Comparison of ENCODE assay signal across 1 cellular context in the genomic region with DNA sequence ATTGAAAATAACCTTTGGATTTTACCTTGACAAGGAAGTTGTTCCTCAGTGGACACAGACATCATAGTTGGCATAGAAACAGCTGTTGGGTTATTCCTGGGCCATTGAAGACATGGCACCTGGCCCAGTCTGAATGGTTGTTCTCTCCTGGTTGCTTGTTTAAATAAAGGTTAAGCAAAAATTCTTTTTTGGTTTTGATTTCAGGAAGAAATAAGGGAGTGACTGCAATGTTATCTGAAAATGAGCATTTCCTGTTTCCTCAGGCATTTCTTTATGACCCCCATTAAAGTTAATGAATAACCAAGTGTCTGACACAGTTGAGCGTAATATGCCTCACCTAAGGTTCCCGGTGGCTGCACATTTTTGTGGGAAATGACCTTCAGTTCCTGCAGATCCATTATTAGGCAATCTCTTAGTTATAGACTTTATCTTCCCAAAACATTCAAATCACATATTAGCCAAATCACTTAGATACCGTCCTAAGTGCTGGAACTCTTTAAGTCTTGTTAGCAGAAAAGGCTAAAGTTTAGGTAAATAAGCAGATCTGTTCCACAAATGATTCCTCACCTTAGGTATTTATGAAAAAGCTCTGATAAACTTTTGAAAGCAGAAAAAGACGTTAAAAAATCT.
TF ChIP-seq lines count a peak whose summit lies in the region.

No MANE protein-coding gene starts in this region.

TF ChIP-seq in HepG2, 621 proteins besides CTCF, POLR2A, EP300 and RAD21 (continued from another document and continues in another):
- TF ChIP-seq, protein P1, sequence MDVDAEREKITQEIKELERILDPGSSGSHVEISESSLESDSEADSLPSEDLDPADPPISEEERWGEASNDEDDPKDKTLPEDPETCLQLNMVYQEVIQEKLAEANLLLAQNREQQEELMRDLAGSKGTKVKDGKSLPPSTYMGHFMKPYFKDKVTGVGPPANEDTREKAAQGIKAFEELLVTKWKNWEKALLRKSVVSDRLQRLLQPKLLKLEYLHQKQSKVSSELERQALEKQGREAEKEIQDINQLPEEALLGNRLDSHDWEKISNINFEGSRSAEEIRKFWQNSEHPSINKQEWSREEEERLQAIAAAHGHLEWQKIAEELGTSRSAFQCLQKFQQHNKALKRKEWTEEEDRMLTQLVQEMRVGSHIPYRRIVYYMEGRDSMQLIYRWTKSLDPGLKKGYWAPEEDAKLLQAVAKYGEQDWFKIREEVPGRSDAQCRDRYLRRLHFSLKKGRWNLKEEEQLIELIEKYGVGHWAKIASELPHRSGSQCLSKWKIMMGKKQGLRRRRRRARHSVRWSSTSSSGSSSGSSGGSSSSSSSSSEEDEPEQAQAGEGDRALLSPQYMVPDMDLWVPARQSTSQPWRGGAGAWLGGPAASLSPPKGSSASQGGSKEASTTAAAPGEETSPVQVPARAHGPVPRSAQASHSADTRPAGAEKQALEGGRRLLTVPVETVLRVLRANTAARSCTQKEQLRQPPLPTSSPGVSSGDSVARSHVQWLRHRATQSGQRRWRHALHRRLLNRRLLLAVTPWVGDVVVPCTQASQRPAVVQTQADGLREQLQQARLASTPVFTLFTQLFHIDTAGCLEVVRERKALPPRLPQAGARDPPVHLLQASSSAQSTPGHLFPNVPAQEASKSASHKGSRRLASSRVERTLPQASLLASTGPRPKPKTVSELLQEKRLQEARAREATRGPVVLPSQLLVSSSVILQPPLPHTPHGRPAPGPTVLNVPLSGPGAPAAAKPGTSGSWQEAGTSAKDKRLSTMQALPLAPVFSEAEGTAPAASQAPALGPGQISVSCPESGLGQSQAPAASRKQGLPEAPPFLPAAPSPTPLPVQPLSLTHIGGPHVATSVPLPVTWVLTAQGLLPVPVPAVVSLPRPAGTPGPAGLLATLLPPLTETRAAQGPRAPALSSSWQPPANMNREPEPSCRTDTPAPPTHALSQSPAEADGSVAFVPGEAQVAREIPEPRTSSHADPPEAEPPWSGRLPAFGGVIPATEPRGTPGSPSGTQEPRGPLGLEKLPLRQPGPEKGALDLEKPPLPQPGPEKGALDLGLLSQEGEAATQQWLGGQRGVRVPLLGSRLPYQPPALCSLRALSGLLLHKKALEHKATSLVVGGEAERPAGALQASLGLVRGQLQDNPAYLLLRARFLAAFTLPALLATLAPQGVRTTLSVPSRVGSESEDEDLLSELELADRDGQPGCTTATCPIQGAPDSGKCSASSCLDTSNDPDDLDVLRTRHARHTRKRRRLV (CRISPR knock-in tag; IDR thresholded peaks at IDR 0.05), result peak; percentile 62; the same call in 1 of the 2 replicates
- TF ChIP-seq CREM (IDR thresholded peaks at IDR 0.05), result peak; percentile 91
- TF ChIP-seq CREM (CRISPR knock-in tag; IDR thresholded peaks at IDR 0.05), result no peak
- no peak for TF ChIP-seq ZNF709 (CRISPR knock-in tag; IDR thresholded peaks at IDR 0.05)
- no peak; the same call in 1 of the 2 replicates for TF ChIP-seq ZNF232 (CRISPR knock-in tag; IDR thresholded peaks at IDR 0.05; ENCODE audit: borderline replicate concordance)
- TF ChIP-seq ZNF672 (CRISPR knock-in tag; IDR thresholded peaks at IDR 0.05), result no peak
- no peak for TF ChIP-seq ZNF460 (CRISPR knock-in tag; IDR thresholded peaks at IDR 0.05; ENCODE audit: borderline replicate concordance)
- TF ChIP-seq CBX2 (IDR thresholded peaks at IDR 0.05; ENCODE audit: low read depth, low read length), result no peak
- TF ChIP-seq CBX2 (CRISPR knock-in tag; IDR thresholded peaks at IDR 0.05; ENCODE audit: low read depth), result no peak; the same call in 1 of the 2 replicates
- peak; percentile 97 for TF ChIP-seq CHD4 (IDR thresholded peaks at IDR 0.05; ENCODE audit: borderline replicate concordance, low read length)
- TF ChIP-seq, protein P2, sequence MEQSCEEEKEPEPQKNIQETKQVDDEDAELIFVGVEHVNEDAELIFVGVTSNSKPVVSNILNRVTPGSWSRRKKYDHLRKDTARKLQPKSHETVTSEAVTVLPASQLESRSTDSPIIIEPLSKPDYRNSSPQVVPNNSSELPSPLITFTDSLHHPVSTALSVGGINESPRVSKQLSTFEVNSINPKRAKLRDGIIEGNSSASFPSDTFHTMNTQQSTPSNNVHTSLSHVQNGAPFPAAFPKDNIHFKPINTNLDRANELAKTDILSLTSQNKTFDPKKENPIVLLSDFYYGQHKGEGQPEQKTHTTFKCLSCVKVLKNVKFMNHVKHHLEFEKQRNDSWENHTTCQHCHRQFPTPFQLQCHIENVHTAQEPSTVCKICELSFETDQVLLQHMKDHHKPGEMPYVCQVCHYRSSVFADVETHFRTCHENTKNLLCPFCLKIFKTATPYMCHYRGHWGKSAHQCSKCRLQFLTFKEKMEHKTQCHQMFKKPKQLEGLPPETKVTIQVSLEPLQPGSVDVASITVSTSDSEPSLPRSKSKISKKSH (CRISPR knock-in tag; IDR thresholded peaks at IDR 0.05; ENCODE audit: borderline replicate concordance), result no peak
- TF ChIP-seq KLF11 (CRISPR knock-in tag; IDR thresholded peaks at IDR 0.05), result 0 out of 2 replicates have a peak, but pooled peaks have one; percentile 57
- TF ChIP-seq, protein P3, sequence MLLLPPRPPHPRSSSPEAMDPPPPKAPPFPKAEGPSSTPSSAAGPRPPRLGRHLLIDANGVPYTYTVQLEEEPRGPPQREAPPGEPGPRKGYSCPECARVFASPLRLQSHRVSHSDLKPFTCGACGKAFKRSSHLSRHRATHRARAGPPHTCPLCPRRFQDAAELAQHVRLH (CRISPR knock-in tag; IDR thresholded peaks at IDR 0.05; ENCODE audit: borderline replicate concordance, low read depth), result peak; percentile 35; the same call in 1 of the 2 replicates
- no peak for TF ChIP-seq ATF7-NPFF (CRISPR knock-in tag; IDR thresholded peaks at IDR 0.05; ENCODE audit: low read depth)
- TF ChIP-seq, protein P4, sequence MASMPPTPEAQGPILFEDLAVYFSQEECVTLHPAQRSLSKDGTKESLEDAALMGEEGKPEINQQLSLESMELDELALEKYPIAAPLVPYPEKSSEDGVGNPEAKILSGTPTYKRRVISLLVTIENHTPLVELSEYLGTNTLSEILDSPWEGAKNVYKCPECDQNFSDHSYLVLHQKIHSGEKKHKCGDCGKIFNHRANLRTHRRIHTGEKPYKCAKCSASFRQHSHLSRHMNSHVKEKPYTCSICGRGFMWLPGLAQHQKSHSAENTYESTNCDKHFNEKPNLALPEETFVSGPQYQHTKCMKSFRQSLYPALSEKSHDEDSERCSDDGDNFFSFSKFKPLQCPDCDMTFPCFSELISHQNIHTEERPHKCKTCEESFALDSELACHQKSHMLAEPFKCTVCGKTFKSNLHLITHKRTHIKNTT (CRISPR knock-in tag; IDR thresholded peaks at IDR 0.05), result no peak
- TF ChIP-seq THAP9 (CRISPR knock-in tag; IDR thresholded peaks at IDR 0.05; ENCODE audit: borderline replicate concordance), result no peak
- TF ChIP-seq HMGA1 (CRISPR knock-in tag; conservative IDR thresholded peaks at IDR 0.05), result no peak
- TF ChIP-seq, protein P5, sequence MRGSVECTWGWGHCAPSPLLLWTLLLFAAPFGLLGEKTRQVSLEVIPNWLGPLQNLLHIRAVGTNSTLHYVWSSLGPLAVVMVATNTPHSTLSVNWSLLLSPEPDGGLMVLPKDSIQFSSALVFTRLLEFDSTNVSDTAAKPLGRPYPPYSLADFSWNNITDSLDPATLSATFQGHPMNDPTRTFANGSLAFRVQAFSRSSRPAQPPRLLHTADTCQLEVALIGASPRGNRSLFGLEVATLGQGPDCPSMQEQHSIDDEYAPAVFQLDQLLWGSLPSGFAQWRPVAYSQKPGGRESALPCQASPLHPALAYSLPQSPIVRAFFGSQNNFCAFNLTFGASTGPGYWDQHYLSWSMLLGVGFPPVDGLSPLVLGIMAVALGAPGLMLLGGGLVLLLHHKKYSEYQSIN (CRISPR knock-in tag; IDR thresholded peaks at IDR 0.05; ENCODE audit: borderline replicate concordance), result no peak
- TF ChIP-seq, protein P6, sequence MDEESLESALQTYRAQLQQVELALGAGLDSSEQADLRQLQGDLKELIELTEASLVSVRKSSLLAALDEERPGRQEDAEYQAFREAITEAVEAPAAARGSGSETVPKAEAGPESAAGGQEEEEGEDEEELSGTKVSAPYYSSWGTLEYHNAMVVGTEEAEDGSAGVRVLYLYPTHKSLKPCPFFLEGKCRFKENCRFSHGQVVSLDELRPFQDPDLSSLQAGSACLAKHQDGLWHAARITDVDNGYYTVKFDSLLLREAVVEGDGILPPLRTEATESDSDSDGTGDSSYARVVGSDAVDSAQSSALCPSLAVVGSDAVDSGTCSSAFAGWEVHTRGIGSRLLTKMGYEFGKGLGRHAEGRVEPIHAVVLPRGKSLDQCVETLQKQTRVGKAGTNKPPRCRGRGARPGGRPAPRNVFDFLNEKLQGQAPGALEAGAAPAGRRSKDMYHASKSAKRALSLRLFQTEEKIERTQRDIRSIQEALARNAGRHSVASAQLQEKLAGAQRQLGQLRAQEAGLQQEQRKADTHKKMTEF (CRISPR knock-in tag; IDR thresholded peaks at IDR 0.05), result peak; percentile 97
- TF ChIP-seq ELF3 (CRISPR knock-in tag; IDR thresholded peaks at IDR 0.05), result peak; percentile 99
- no peak for TF ChIP-seq ZNF660 (CRISPR knock-in tag; IDR thresholded peaks at IDR 0.05; ENCODE audit: borderline replicate concordance, low read depth)
- TF ChIP-seq, protein P7, sequence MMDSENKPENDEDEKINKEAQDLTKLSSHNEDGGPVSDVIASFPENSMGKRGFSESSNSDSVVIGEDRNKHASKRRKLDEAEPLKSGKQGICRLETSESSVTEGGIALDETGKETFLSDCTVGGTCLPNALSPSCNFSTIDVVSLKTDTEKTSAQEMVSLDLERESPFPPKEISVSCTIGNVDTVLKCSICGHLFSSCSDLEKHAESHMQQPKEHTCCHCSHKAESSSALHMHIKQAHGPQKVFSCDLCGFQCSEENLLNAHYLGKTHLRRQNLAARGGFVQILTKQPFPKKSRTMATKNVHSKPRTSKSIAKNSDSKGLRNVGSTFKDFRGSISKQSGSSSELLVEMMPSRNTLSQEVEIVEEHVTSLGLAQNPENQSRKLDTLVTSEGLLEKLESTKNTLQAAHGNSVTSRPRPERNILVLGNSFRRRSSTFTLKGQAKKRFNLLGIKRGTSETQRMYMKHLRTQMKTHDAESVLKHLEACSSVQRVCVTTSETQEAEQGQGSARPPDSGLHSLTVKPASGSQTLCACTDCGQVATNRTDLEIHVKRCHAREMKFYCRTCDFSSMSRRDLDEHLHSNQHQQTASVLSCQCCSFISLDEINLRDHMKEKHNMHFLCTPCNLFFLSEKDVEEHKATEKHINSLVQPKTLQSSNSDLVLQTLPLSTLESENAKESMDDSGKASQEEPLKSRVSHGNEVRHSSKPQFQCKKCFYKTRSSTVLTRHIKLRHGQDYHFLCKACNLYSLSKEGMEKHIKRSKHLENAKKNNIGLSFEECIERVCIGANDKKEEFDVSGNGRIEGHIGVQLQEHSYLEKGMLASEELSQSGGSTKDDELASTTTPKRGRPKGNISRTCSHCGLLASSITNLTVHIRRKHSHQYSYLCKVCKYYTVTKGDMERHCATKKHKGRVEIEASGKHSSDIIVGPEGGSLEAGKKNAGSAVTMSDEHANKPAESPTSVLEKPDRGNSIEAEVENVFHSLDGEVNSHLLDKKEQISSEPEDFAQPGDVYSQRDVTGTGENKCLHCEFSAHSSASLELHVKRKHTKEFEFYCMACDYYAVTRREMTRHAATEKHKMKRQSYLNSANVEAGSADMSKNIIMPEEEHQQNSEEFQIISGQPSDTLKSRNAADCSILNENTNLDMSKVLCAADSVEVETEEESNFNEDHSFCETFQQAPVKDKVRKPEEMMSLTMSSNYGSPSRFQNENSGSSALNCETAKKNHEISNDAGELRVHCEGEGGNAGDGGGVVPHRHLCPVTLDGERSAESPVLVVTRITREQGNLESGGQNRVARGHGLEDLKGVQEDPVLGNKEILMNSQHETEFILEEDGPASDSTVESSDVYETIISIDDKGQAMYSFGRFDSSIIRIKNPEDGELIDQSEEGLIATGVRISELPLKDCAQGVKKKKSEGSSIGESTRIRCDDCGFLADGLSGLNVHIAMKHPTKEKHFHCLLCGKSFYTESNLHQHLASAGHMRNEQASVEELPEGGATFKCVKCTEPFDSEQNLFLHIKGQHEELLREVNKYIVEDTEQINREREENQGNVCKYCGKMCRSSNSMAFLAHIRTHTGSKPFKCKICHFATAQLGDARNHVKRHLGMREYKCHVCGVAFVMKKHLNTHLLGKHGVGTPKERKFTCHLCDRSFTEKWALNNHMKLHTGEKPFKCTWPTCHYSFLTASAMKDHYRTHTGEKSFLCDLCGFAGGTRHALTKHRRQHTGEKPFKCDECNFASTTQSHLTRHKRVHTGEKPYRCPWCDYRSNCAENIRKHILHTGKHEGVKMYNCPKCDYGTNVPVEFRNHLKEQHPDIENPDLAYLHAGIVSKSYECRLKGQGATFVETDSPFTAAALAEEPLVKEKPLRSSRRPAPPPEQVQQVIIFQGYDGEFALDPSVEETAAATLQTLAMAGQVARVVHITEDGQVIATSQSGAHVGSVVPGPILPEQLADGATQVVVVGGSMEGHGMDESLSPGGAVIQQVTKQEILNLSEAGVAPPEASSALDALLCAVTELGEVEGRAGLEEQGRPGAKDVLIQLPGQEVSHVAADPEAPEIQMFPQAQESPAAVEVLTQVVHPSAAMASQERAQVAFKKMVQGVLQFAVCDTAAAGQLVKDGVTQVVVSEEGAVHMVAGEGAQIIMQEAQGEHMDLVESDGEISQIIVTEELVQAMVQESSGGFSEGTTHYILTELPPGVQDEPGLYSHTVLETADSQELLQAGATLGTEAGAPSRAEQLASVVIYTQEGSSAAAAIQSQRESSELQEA (CRISPR knock-in tag; IDR thresholded peaks at IDR 0.05; ENCODE audit: not compliant biosample characterization), result no peak
- peak; percentile 83; the same call in 1 of the 2 replicates for TF ChIP-seq DPF2 (CRISPR knock-in tag; IDR thresholded peaks at IDR 0.05; ENCODE audit: borderline replicate concordance, low read depth)
- peak; percentile 40; the same call in 1 of the 2 replicates for TF ChIP-seq FOSL1 (CRISPR knock-in tag; IDR thresholded peaks at IDR 0.05; ENCODE audit: borderline replicate concordance)
- no peak for TF ChIP-seq ZNF83 (CRISPR knock-in tag; IDR thresholded peaks at IDR 0.05; ENCODE audit: borderline replicate concordance)
